Comparison of ENCODE assay signal across 9 cellular contexts in genomic region chr1:68233202-68233601, GRCh38. TPM values are rescaled to one million over a fixed set of nuclear protein-coding genes. Genes with fewer than 3 reads are reported as not detected.
DNase-seq lines count a peak whose midpoint lies in the region; FAIRE-seq and TF ChIP-seq lines count a peak whose summit lies in the region.
"Had no signal": no experiment of that assay in that cellular context is flagged by ENCODE, and none has a peak within 500 bp of the region (broad histone marks: within the 10 kb centered on the region; RNA-seq: fewer than 3 reads in every experiment).

No MANE protein-coding gene starts in this region.

- H3K27me3 ChIP-seq in MG63 (no peaks in the 10 kb centered on the region), endothelial cell of umbilical vein (ENCODE audit: control insufficient read depth in 2 of 2, insufficient read depth in 2 of 2, low read length in 2 of 2) (no peaks in the 10 kb centered on the region), neuronal stem cell (ENCODE audit: control insufficient read depth in 3 of 3, insufficient read depth in 3 of 3, low read depth in 1 of 3, low read length in 3 of 3) (peaks cover 0 to 40% (median 9%) of the 10 kb centered on the region in 3 experiments)

- H3K23ac ChIP-seq in neuronal stem cell (ENCODE audit: low read depth, low read length, poor library complexity) = no peak overlapping the region

- H3K9me1 ChIP-seq in endothelial cell of umbilical vein (replicated peaks; ENCODE audit: control insufficient read depth, extremely low read depth, insufficient read depth, low read length) = no peaks in the 10 kb centered on the region

- peaks cover 7 to 19% (median 18%) of the 10 kb centered on the region in 3 donors for H3K27me3 Mint-ChIP-seq in immature natural killer cell (ENCODE audit: low read depth in 3 of 3)
- H3K27me3 Mint-ChIP-seq in activated naive CD8-positive, alpha-beta T cell treated with anti-CD3 and anti-CD28 coated beads for 36 hours = peaks cover 66% of the 10 kb centered on the region

- H3K9ac ChIP-seq in endothelial cell of umbilical vein (replicated peaks; ENCODE audit: extremely low read depth, insufficient read depth, low read length) = peak overlapping the region; percentile 98
- H3K9ac ChIP-seq in neuronal stem cell (ENCODE audit: low read depth, low read length, poor library complexity) = no peak overlapping the region

- peaks cover 0 to 3% (median 0%) of the 10 kb centered on the region in 3 donors for H3K36me3 Mint-ChIP-seq in immature natural killer cell
- H3K36me3 Mint-ChIP-seq in activated naive CD8-positive, alpha-beta T cell treated with anti-CD3 and anti-CD28 coated beads for 36 hours = no peaks in the 10 kb centered on the region

- peaks cover 33% of the 10 kb centered on the region for H3K79me2 ChIP-seq in endothelial cell of umbilical vein (ENCODE audit: control insufficient read depth, insufficient read depth, low read length)

- H2BK120ac ChIP-seq in neuronal stem cell (ENCODE audit: low read depth, low read length) = no peak overlapping the region

- no peaks in the 10 kb centered on the region for H4K20me1 ChIP-seq in endothelial cell of umbilical vein (replicated peaks; ENCODE audit: control insufficient read depth, extremely low read depth, insufficient read depth, low read length)

- H3K4me3 ChIP-seq in AG04449 (ENCODE audit: low read depth, low read length) (peak overlapping the region; percentile 81), MG63 (peak overlapping the region; percentile 76), endothelial cell of umbilical vein (replicated peaks in 1 of 3; ENCODE audit: insufficient read depth in 1 of 3, low read depth in 1 of 3, low read length in 3 of 3) (peak overlapping the region in 1 of 3 experiments; percentile 100), neuronal stem cell (ENCODE audit: low read length in 2 of 2) (peak overlapping the region in 1 of 2 donors; percentile 74)

- H3K4ac ChIP-seq in neuronal stem cell (ENCODE audit: low read length) = no peak overlapping the region

- no peak overlapping the region for H3K14ac ChIP-seq in neuronal stem cell (ENCODE audit: low read length)

- WGBS in neuronal stem cell (ENCODE audit: extremely low coverage in 2 of 2, insufficient read length in 2 of 2, insufficient replicate concordance in 1 of 2), 2 donors = no CpG with 5 or more reads among the region's 1 CpG

- H2AFZ ChIP-seq in endothelial cell of umbilical vein (ENCODE audit: low read depth, low read length) (peak overlapping the region; percentile 99), neuronal stem cell (ENCODE audit: low read length) (peak overlapping the region; percentile 95)

- H2BK15ac ChIP-seq in neuronal stem cell (ENCODE audit: low read length) = no peak overlapping the region

- no peak for FAIRE-seq in endothelial cell of umbilical vein (lab: Jason Lieb, UNC)

- H3K79me1 ChIP-seq in neuronal stem cell (ENCODE audit: low read depth, low read length) = no peaks in the 10 kb centered on the region

- DNase-seq in AG04449 (ENCODE audit: low read depth, low spot score) (no peak), MG63 (no peak), endothelial cell of umbilical vein (ENCODE audit: low read depth, low spot score) (no peak), neuronal stem cell (ENCODE audit: low spot score) (no peak), HPDE6-E6E7 (ENCODE audit: extremely low spot score) (no peak), immature natural killer cell (no peak), GF-D8 (lab: John Stamatoyannopoulos, UW) (no peak)
- no peak for DNase-seq in activated naive CD8-positive, alpha-beta T cell treated with anti-CD3 and anti-CD28 coated beads for 36 hours
- DNase-seq: activated CD4-positive, alpha-beta T cell treated with anti-CD3 and anti-CD28 coated beads, Interleukin-2, amount 50 U/mL, for 1 hour had no signal

- H4K8ac ChIP-seq in neuronal stem cell (ENCODE audit: low read depth, low read length) = no peak overlapping the region

- H3K9me3 Mint-ChIP-seq in immature natural killer cell = peaks cover 0 to 16% (median 6%) of the 10 kb centered on the region in 6 donors
- H3K9me3 Mint-ChIP-seq in activated naive CD8-positive, alpha-beta T cell treated with anti-CD3 and anti-CD28 coated beads for 36 hours = peaks cover 3% of the 10 kb centered on the region

- POLR2A ChIA-PET in AG04449 (lab: Yijun Ruan, JAX) = interaction anchor here (1.3 to 2.0 kb wide), 4 partner anchors 11 to 113 kb away, joined by 3 to 10 read pairs (median 4); no protein-coding TSS in a partner anchor
- POLR2A ChIA-PET in endothelial cell of umbilical vein (lab: Charles Lee) = interaction anchor here (0.9 to 4.2 kb wide), 5 partner anchors 55 to 151 kb away, joined by 3 to 83 read pairs (median 7); no protein-coding TSS in a partner anchor

- no peak overlapping the region for H3K27ac Mint-ChIP-seq in immature natural killer cell
- H3K27ac Mint-ChIP-seq in activated naive CD8-positive, alpha-beta T cell treated with anti-CD3 and anti-CD28 coated beads for 36 hours = no peak overlapping the region

- intact Hi-C loops in endothelial cell of umbilical vein (cut with micrococcal nuclease) = loop anchor here (1.0 to 5.0 kb wide), 4 partner anchors 80 to 381 kb away; no protein-coding TSS in a partner anchor

- H2BK12ac ChIP-seq in neuronal stem cell (ENCODE audit: low read length) = no peak overlapping the region

- TF ChIP-seq CTCF in AG04449 (IDR thresholded peaks at IDR 0.05; ENCODE audit: insufficient read depth, low read length, missing control alignments) (no peak), endothelial cell of umbilical vein (IDR thresholded peaks at IDR 0.05; ENCODE audit: extremely low read depth in 1 of 2, insufficient read depth in 1 of 2, low read depth in 1 of 2, low read length in 2 of 2) (no peak)

- H3K27ac ChIP-seq in endothelial cell of umbilical vein (ENCODE audit: insufficient read depth, low read depth, low read length) (no peak overlapping the region), neuronal stem cell (replicated peaks; ENCODE audit: low read length) (no peak overlapping the region)

- H3K18ac ChIP-seq in neuronal stem cell (ENCODE audit: low read length) = no peak overlapping the region

- peak overlapping the region in 2 of 5 donors; percentile 13 to 19 for H3K4me3 Mint-ChIP-seq in immature natural killer cell
- H3K4me3 Mint-ChIP-seq in activated naive CD8-positive, alpha-beta T cell treated with anti-CD3 and anti-CD28 coated beads for 36 hours = no peak overlapping the region

- H3K36me3 ChIP-seq in MG63 (no peaks in the 10 kb centered on the region), endothelial cell of umbilical vein (ENCODE audit: control insufficient read depth in 2 of 2, extremely low read depth in 1 of 2, insufficient read depth in 2 of 2, low read length in 2 of 2) (no peaks in the 10 kb centered on the region), neuronal stem cell (replicated peaks in 1 of 2; ENCODE audit: control insufficient read depth in 2 of 2, insufficient read depth in 2 of 2, low read length in 2 of 2) (peaks cover 0 to under 1% of the 10 kb centered on the region in 2 donors)

- TF ChIP-seq POLR2A in endothelial cell of umbilical vein (IDR thresholded peaks at IDR 0.05; ENCODE audit: low read depth, low read length) = no peak

- peak overlapping the region; percentile 89 for H3K4me2 ChIP-seq in endothelial cell of umbilical vein (ENCODE audit: insufficient read depth, low read length)
- no peak overlapping the region for H3K4me2 ChIP-seq in neuronal stem cell (ENCODE audit: insufficient read depth, low read length, poor library complexity, severe bottlenecking)

- CTCF ChIA-PET in AG04449 (lab: Yijun Ruan, JAX) = interaction anchor here (1.2 to 4.5 kb wide), 7 partner anchors 11 to 210 kb away, joined by 3 to 46 read pairs (median 11); no protein-coding TSS in a partner anchor
- CTCF ChIA-PET in endothelial cell of umbilical vein (lab: Charles Lee) = interaction anchor here (0.7 to 6.1 kb wide), 10 partner anchors 11 to 210 kb away, joined by 3 to 66 read pairs (median 8); no protein-coding TSS in a partner anchor

- BruUV-seq in endothelial cell of umbilical vein (replicated peaks; lab: Mats Ljungman, UMichigan) = no TSS peak

- no peak overlapping the region for H2BK5ac ChIP-seq in neuronal stem cell (ENCODE audit: low read length)

- H3K9me3 ChIP-seq in MG63 (no peaks in the 10 kb centered on the region), endothelial cell of umbilical vein (replicated peaks; ENCODE audit: control insufficient read depth, insufficient read depth, low read length) (no peaks in the 10 kb centered on the region), neuronal stem cell (replicated peaks in 1 of 2; ENCODE audit: control insufficient read depth in 2 of 2, insufficient read depth in 1 of 2, low read depth in 1 of 2, low read length in 2 of 2) (no peaks in the 10 kb centered on the region)

- no peak overlapping the region for H2AK5ac ChIP-seq in neuronal stem cell (ENCODE audit: low read depth, low read length)

- no peaks in the 10 kb centered on the region for H3K4me1 Mint-ChIP-seq in immature natural killer cell
- H3K4me1 Mint-ChIP-seq in activated naive CD8-positive, alpha-beta T cell treated with anti-CD3 and anti-CD28 coated beads for 36 hours = peaks cover 15% of the 10 kb centered on the region

- H3K4me1 ChIP-seq in endothelial cell of umbilical vein (ENCODE audit: control insufficient read depth, extremely low read depth, insufficient read depth, low read length) (peaks cover 29% of the 10 kb centered on the region), neuronal stem cell (ENCODE audit: control insufficient read depth in 2 of 2, insufficient read depth in 1 of 2, low read depth in 1 of 2, low read length in 2 of 2) (peaks cover 8 to 22% of the 10 kb centered on the region in 2 donors)

- no peak overlapping the region for H4K91ac ChIP-seq in neuronal stem cell (ENCODE audit: low read depth, low read length, poor library complexity)

- dilution Hi-C loops in endothelial cell of umbilical vein (cut with MboI; ENCODE audit: extremely low pct_ligation_motif_present, low sequenced_read_pairs) = no loop called here

TF ChIP-seq in endothelial cell of umbilical vein, 7 proteins besides CTCF, POLR2A, EP300 and RAD21 (continues in another document):
- TF ChIP-seq MYC (IDR thresholded peaks at IDR 0.05; ENCODE audit: low read depth, low read length) = no peak

RNA-seq across cellular contexts. Expression of gene WLS, which starts 0.9 kb away (rescaled TPM):
- total RNA-seq in MG63 (2014; rRNA removed; shearing (Covaris generic); ENCODE audit: low replicate concordance) = 25.4 and 32.4 TPM in 2 replicates
- total RNA-seq in endothelial cell of umbilical vein = 163 and 199 TPM in 2 replicates
- polyA plus RNA-seq in endothelial cell of umbilical vein (121 and 122 TPM in 2 replicates), immature natural killer cell (not detected)
- polyA plus RNA-seq in endothelial cell of umbilical vein (2011; cell fraction: cytosol; rRNA removed) = 113 and 126 TPM in 2 replicates
- polyA plus RNA-seq in endothelial cell of umbilical vein (2011; cell fraction: nucleus; rRNA removed) = 190 and 208 TPM in 2 replicates
- 109 and 154 TPM in 2 replicates for polyA plus RNA-seq in endothelial cell of umbilical vein (2012)
- polyA minus RNA-seq in endothelial cell of umbilical vein = 342 and 361 TPM in 2 replicates
- 20.7 TPM for polyA minus RNA-seq in endothelial cell of umbilical vein (2011; cell fraction: cytosol; rRNA and poly(A)+ RNA removed)
- 274 and 359 TPM in 2 replicates for polyA minus RNA-seq in endothelial cell of umbilical vein (2011; cell fraction: nucleus; rRNA and poly(A)+ RNA removed)
- polyA plus RNA-seq in neuronal stem cell (2013, experiment 1 of 2) = 5.3 TPM
- polyA plus RNA-seq in neuronal stem cell (2013, experiment 2 of 2) = 4.3 TPM
- not detected for total RNA-seq in activated naive CD8-positive, alpha-beta T cell treated with anti-CD3 and anti-CD28 coated beads for 36 hours

Comparison
In these comparisons a context has a peak if more than half of its experiments do, and no peak if none do; other contexts are left out.
1. RNA of gene WLS, which starts 0.9 kb away (total RNA-seq): 163 to 199 TPM in endothelial cell of umbilical vein and 25.4 to 32.4 TPM in MG63; not detected in activated naive CD8-positive, alpha-beta T cell treated with anti-CD3 and anti-CD28 coated beads for 36 hours; every median in the first group is over 10 times any median in the second.